Comparison of ENCODE assay signal across 8 cellular contexts in the genomic region with DNA sequence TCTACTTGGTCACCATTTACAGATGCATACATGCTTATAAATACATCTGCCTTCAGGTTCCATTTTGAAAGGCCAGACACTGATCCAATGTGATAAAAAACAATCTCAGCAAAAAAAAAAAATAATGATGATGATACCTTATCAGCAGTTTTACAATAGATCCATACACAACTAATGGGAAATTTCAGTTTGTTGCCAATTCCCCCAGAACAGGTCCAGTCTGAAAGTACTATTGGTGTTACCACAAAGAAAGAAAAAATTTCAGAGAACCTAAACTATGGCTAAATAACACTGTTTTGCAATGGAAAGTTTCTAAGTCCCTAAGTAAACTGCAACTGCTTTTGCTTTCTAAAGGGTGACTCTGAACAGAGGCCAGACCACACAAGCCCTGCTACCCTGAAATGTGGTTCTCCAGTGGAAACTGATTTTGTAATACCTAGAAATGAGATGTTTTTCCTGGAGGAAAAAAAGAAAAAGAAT. TPM values are rescaled to one million over a fixed set of nuclear protein-coding genes. Genes with fewer than 3 reads are reported as not detected.
DNase-seq lines count a peak whose midpoint lies in the region; ATAC-seq and TF ChIP-seq lines count a peak whose summit lies in the region.

No MANE protein-coding gene starts in this region.

- H3K36me3 ChIP-seq in right lobe of liver (peaks cover under 1 to 28% (median 11%) of the 10 kb centered on the region in 4 donors), neural progenitor cell (no peaks in the 10 kb centered on the region)

- POLR2A ChIA-PET in RWPE1 (lab: Yijun Ruan, JAX; ENCODE audit: low non-redundant PET) = no interaction called here

- H3K9me3 ChIP-seq in right lobe of liver (no peaks in the 10 kb centered on the region), neural progenitor cell (ENCODE audit: low read depth) (no peaks in the 10 kb centered on the region)

- peaks cover 0 to 62% (median 20%) of the 10 kb centered on the region in 4 donors for H3K4me1 ChIP-seq in right lobe of liver
- H3K4me1 ChIP-seq in neural progenitor cell = peaks cover 8% of the 10 kb centered on the region

- TF ChIP-seq POLR2A in right lobe of liver (IDR thresholded peaks at IDR 0.05) = no peak

- peaks cover 7% of the 10 kb centered on the region for H4K20me1 ChIP-seq in neural progenitor cell (ENCODE audit: low read depth)

- DNase-seq in right lobe of liver (no peak), A172 (ENCODE audit: low spot score) (no peak), progenitor cell of endocrine pancreas (ENCODE audit: low spot score, unreplicated experiment) (no peak), neural progenitor cell (ENCODE audit: low spot score) (no peak), RWPE1 (ENCODE audit: low spot score) (no peak)

- H3K4me3 Mint-ChIP-seq in progenitor cell of endocrine pancreas (ENCODE audit: low read depth) = no peak overlapping the region
- no peak overlapping the region for H3K4me3 Mint-ChIP-seq in neural progenitor cell

- peaks cover 9% of the 10 kb centered on the region for H3K36me3 Mint-ChIP-seq in progenitor cell of endocrine pancreas (ENCODE audit: insufficient read depth)
- peaks cover 34% of the 10 kb centered on the region for H3K36me3 Mint-ChIP-seq in neural progenitor cell

- H3K27me3 Mint-ChIP-seq in progenitor cell of endocrine pancreas = no peaks in the 10 kb centered on the region
- H3K27me3 Mint-ChIP-seq in neural progenitor cell (ENCODE audit: insufficient read depth, low read depth) = no peaks in the 10 kb centered on the region

- H3F3A ChIP-seq in neural progenitor cell (ENCODE audit: low read depth) = no peaks in the 10 kb centered on the region

- no peak overlapping the region for H2AFZ ChIP-seq in neural progenitor cell (replicated peaks)

- no peaks in the 10 kb centered on the region for H3K9me3 Mint-ChIP-seq in progenitor cell of endocrine pancreas (ENCODE audit: low read depth)
- no peaks in the 10 kb centered on the region for H3K9me3 Mint-ChIP-seq in neural progenitor cell

- H3K4me1 Mint-ChIP-seq in progenitor cell of endocrine pancreas (ENCODE audit: low read depth) = peaks cover 5% of the 10 kb centered on the region
- H3K4me1 Mint-ChIP-seq in neural progenitor cell = peaks cover 32% of the 10 kb centered on the region

- H3K4me3 ChIP-seq in right lobe of liver (no peak overlapping the region), neural progenitor cell (no peak overlapping the region)

- TF ChIP-seq CTCF in VCaP (conservative IDR thresholded peaks at IDR 0.05) (no peak), right lobe of liver (IDR thresholded peaks at IDR 0.05) (no peak), progenitor cell of endocrine pancreas (IDR thresholded peaks at IDR 0.05; ENCODE audit: unreplicated experiment) (no peak), neural progenitor cell (IDR thresholded peaks at IDR 0.05) (no peak), RWPE1 (conservative IDR thresholded peaks at IDR 0.05; ENCODE audit: low read depth) (no peak)

- H3K27ac Mint-ChIP-seq in progenitor cell of endocrine pancreas = no peak overlapping the region
- H3K27ac Mint-ChIP-seq in neural progenitor cell = no peak overlapping the region

- CTCF ChIA-PET in RWPE1 (lab: Yijun Ruan, JAX) = no interaction called here

- H3K27me3 ChIP-seq in right lobe of liver = no peaks in the 10 kb centered on the region
- H3K27me3 ChIP-seq in neural progenitor cell = no peaks in the 10 kb centered on the region

- intact Hi-C loops in right lobe of liver (cut with DNase I) = no loop called here

- H3K27ac ChIP-seq in VCaP = peak overlapping the region; percentile 38
- H3K27ac ChIP-seq in right lobe of liver = peak overlapping the region; percentile 49 to 86 (median 51)
- no peak overlapping the region for H3K27ac ChIP-seq in neural progenitor cell
- H3K27ac ChIP-seq in RWPE1 = no peak overlapping the region

- ATAC-seq in GM18868 (IDR thresholded peaks at IDR 0.05; ENCODE audit: unreplicated experiment) = peak; percentile 51
- peak; percentile 39 for ATAC-seq in HG02884 (IDR thresholded peaks at IDR 0.05; ENCODE audit: unreplicated experiment)
- ATAC-seq in right lobe of liver = peak; percentile 51 to 71 (median 68)

- H3K4me2 ChIP-seq in neural progenitor cell = no peak overlapping the region

- H3K9ac ChIP-seq in neural progenitor cell = no peak overlapping the region

- peaks cover 11% of the 10 kb centered on the region for H3K79me2 ChIP-seq in neural progenitor cell (ENCODE audit: low read depth)

RNA-seq across cellular contexts. Expression of a gene that starts 54.1 kb away (rescaled TPM):
- 100 to 1,000 TPM in 5 of 6 experiments, 10 to 100 TPM in 1; 64.9 to 175 (median 150) TPM for total RNA-seq in right lobe of liver
- total RNA-seq in A172 (2014; rRNA removed; shearing (Covaris generic)) = 22.4 and 26.1 TPM in 2 replicates
- 22.8 and 25.9 TPM in 2 replicates for total RNA-seq in progenitor cell of endocrine pancreas
- 32.1 and 35.5 TPM in 2 replicates for total RNA-seq in neural progenitor cell (ENCODE audit: low replicate concordance)

Comparison
In these comparisons a context has a peak if more than half of its experiments do, and no peak if none do; other contexts are left out.
1. H3K27ac ChIP-seq: peak in VCaP (single experiment) and right lobe of liver (3 of 3); none in neural progenitor cell (single experiment) and RWPE1 (single experiment).
2. Peak in every context shown above with its lines, with median percentiles within 50 percentile points of each other: ATAC-seq.